In genomic region chr15:42059661-42060476, GRCh38 we compare ENCODE assay signal across 8 cellular contexts. TPM values are rescaled to one million over a fixed set of nuclear protein-coding genes. Genes with fewer than 3 reads are reported as not detected.
DNase-seq lines count a peak whose midpoint lies in the region; ATAC-seq and TF ChIP-seq lines count a peak whose summit lies in the region.

No MANE protein-coding gene starts in this region.

- H3K36me3 Mint-ChIP-seq in progenitor cell of endocrine pancreas (ENCODE audit: insufficient read depth) = no peaks in the 10 kb centered on the region

- no peak overlapping the region for H2AFZ ChIP-seq in PC-3 (ENCODE audit: low read length)

- CTCF ChIA-PET in BJ (lab: Yijun Ruan, JAX) (interaction anchor here (0.6 to 9.2 kb wide), 10 partner anchors 8 to 808 kb away, joined by 3 to 102 read pairs (median 4); no protein-coding TSS in a partner anchor), HEK293T (lab: Yijun Ruan, JAX) (interaction anchor here (0.6 to 0.7 kb wide), 2 partner anchors 427 to 1201 kb away, joined by 3 read pairs; no protein-coding TSS in a partner anchor), PC-3 (lab: Charles Lee) (no interaction called here)

- H3F3A ChIP-seq in PC-3 (ENCODE audit: low read length, unreplicated experiment) = no peaks in the 10 kb centered on the region

- no peaks in the 10 kb centered on the region for H3K79me2 ChIP-seq in PC-3 (ENCODE audit: low read length)

- H3K4me1 ChIP-seq in PC-3 (ENCODE audit: insufficient read depth, low read length) = peaks cover 22% of the 10 kb centered on the region

- H4K20me1 ChIP-seq in PC-3 (ENCODE audit: low read length) = no peaks in the 10 kb centered on the region

- intact Hi-C loops in PC-3 (cut with micrococcal nuclease) = no loop called here

- H3K4me1 Mint-ChIP-seq in progenitor cell of endocrine pancreas (ENCODE audit: low read depth) = peaks cover 2% of the 10 kb centered on the region

- H3K27ac Mint-ChIP-seq in progenitor cell of endocrine pancreas = no peak overlapping the region

- no peak overlapping the region for H3K4me3 Mint-ChIP-seq in progenitor cell of endocrine pancreas (ENCODE audit: low read depth)

- H3K27me3 ChIP-seq in BJ (ENCODE audit: control insufficient read depth, insufficient read depth, low read length) = peaks cover 19% of the 10 kb centered on the region
- H3K27me3 ChIP-seq in PC-3 (ENCODE audit: low read length) = no peaks in the 10 kb centered on the region

- H3K9me2 ChIP-seq in PC-3 (replicated peaks; ENCODE audit: low read length) = no peaks in the 10 kb centered on the region

- TF ChIP-seq CTCF in BJ (IDR thresholded peaks at IDR 0.05; ENCODE audit: insufficient read depth, low read depth, low read length) (peak; percentile 89), PC-3 (conservative IDR thresholded peaks at IDR 0.05; ENCODE audit: low read depth, low read length) (peak; percentile 98), progenitor cell of endocrine pancreas (IDR thresholded peaks at IDR 0.05; ENCODE audit: unreplicated experiment) (peak; percentile 90)

- no peak overlapping the region for H3K4me2 ChIP-seq in PC-3 (ENCODE audit: low read length)

- no peaks in the 10 kb centered on the region for H3K9me3 ChIP-seq in PC-3 (ENCODE audit: low read length)

- H3K4me3 ChIP-seq in BJ (ENCODE audit: low read depth, low read length) = no peak overlapping the region
- no peak overlapping the region for H3K4me3 ChIP-seq in PC-3 (ENCODE audit: low read length)

- POLR2A ChIA-PET in BJ (lab: Charles Lee) = no interaction called here
- POLR2A ChIA-PET in HEK293T (lab: Yijun Ruan, JAX) = no interaction called here
- POLR2A ChIA-PET in PC-3 (lab: Charles Lee; ENCODE audit: unreplicated experiment) = no interaction called here

- no TSS peak for BruUV-seq in PC-3 (replicated peaks; lab: Mats Ljungman, UMichigan)

- H3K36me3 ChIP-seq in BJ (ENCODE audit: control insufficient read depth, insufficient read depth, low read length) = no peaks in the 10 kb centered on the region
- H3K36me3 ChIP-seq in PC-3 (ENCODE audit: low read depth, low read length) = no peaks in the 10 kb centered on the region

- H3K9ac ChIP-seq in PC-3 (ENCODE audit: low read length) = no peak overlapping the region

- peaks cover 33% of the 10 kb centered on the region for H3K27me3 Mint-ChIP-seq in progenitor cell of endocrine pancreas

- ATAC-seq in PC-3 = no peak
- no peak for ATAC-seq in HG02642 (IDR thresholded peaks at IDR 0.05; ENCODE audit: poor library complexity, unreplicated experiment)
- no peak for ATAC-seq in HG02678 (IDR thresholded peaks at IDR 0.05; ENCODE audit: unreplicated experiment)

- DNase-seq in BJ (ENCODE audit: low read depth) = no peak
- peak; percentile 56 for DNase-seq in HEK293T (ENCODE audit: extremely low spot score)
- peak; percentile 72 for DNase-seq in PC-3
- peak; percentile 53 to 64 for DNase-seq in activated T-helper 1 cell treated with anti-CD3 and anti-CD28 coated beads, Interleukin-2, amount 50 U/mL, for 16 hours (ENCODE audit: low read depth in 1 of 2, low spot score in 1 of 2)
- DNase-seq in germinal center (ENCODE audit: low spot score) = peak; percentile 68
- DNase-seq in progenitor cell of endocrine pancreas (ENCODE audit: low spot score, unreplicated experiment) = peak; percentile 59

- H3K9me3 Mint-ChIP-seq in progenitor cell of endocrine pancreas (ENCODE audit: low read depth) = no peaks in the 10 kb centered on the region

- no peak overlapping the region for H3K27ac ChIP-seq in PC-3 (ENCODE audit: low read length)

TF ChIP-seq in HEK293T, 16 proteins besides CTCF, POLR2A, EP300 and RAD21:
- TF ChIP-seq LEF1 (IDR thresholded peaks at IDR 0.05; ENCODE audit: borderline replicate concordance) = no peak
- TF ChIP-seq BHLHE40 (IDR thresholded peaks at IDR 0.05; ENCODE audit: borderline replicate concordance) = no peak
- no peak for TF ChIP-seq NFRKB (IDR thresholded peaks at IDR 0.05)
- TF ChIP-seq FOXM1 (IDR thresholded peaks at IDR 0.05; ENCODE audit: borderline replicate concordance) = no peak
- TF ChIP-seq ZNF384 (IDR thresholded peaks at IDR 0.05) = no peak
TF ChIP-seq in HEK293T: peak in this region for 0.

RNA-seq across cellular contexts. Expression of gene PLA2G4D, which starts 34.5 kb away (rescaled TPM):
- polyA plus RNA-seq in BJ (2011; rRNA removed) = not detected in 2 replicates
- 0.72 TPM in 1 of 2 replicates, not detected in the other for polyA minus RNA-seq in BJ (2011; rRNA and poly(A)+ RNA removed)
- total RNA-seq in PC-3 (2014; rRNA removed) (0.17 and 0.55 TPM in 2 replicates), progenitor cell of endocrine pancreas (not detected in 2 replicates)

RNA-seq across cellular contexts. Expression of gene PLA2G4E, which starts 39.0 kb away (rescaled TPM):
- polyA plus RNA-seq in BJ (2011; rRNA removed) = not detected in 2 replicates
- not detected in 2 replicates for polyA minus RNA-seq in BJ (2011; rRNA and poly(A)+ RNA removed)
- total RNA-seq in PC-3 (2014; rRNA removed) (not detected in 2 replicates), progenitor cell of endocrine pancreas (0.09 TPM in 1 of 2 replicates, not detected in the other)
